ENCODE assay signal across 4 cellular contexts in the genomic region with DNA sequence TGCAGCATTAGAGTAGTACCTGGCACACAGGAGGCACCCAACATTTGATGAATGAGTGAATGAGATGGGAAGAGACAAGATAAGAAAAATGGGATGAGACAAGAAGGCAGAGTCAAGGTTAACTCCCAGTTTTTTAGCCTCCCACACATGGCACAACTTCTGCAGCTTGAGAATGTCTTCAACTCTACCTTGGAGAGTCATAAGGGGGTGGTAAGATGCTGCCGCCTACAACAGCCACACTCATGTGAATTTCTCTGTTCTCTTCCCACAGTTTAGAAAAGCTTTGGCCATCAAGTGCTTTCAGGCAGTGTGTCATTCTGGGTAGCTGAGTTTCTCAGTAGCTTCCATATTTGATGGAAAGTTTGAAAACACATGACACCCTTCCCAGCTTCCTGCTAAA. TPM values are rescaled to one million over a fixed set of nuclear protein-coding genes. Genes with fewer than 3 reads are reported as not detected.
"Had no signal": no experiment of that assay in that cellular context is flagged by ENCODE, and none has a peak within 500 bp of the region (broad histone marks: within the 10 kb centered on the region; RNA-seq: fewer than 3 reads in every experiment).

No MANE protein-coding gene starts in this region.

- H3K4me3 ChIP-seq: GM12878 had no signal

- ATAC-seq: GM12878 had no signal

- DNase-seq: GDM1, GF-D8 had no signal

RNA-seq across cellular contexts. Expression of gene GPR6, which starts 19.5 kb away (rescaled TPM):
- total RNA-seq: G401, GM12878 had no signal
